Comparison of ENCODE assay signal across 8 cellular contexts in the genomic region with DNA sequence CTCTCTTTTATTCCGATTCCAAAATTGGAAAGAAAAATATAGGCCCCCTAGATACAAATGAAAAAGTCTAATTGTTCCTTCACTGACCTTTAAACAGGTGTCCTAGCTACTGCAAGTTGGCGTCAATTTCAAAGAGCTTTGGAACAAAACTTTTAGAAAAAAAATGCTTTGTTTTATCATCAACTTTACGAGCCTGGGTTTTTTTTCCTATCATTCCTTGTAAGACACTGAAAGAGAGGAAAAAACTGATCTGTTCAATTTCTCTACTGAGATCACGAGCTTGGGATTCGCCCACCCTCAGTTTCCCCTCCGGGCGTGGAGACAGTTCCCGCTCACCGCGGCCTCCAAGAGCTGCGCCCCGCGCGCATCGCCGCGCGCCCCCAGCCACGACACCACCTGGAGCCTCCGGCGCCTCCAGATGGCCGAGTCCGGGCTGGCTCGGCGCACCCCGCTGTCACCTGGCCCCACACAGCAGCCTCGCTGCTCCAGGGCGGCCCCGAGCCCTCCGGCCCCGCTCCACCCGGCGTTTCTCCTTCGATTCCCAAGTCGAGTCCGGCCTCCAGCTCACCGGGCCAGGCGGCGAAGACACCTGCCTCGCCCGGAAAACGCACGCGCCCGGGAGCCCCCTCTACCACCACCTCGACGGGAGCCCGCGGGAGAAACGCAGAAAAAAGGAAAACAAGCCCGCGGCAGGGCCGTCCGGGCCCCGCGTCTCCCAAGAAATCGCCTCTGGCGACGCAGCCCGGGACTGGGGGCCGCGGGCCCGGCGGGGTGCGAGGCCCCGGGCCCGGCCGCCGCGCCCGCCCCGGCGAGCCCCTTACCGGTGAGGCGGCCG. TPM values are rescaled to one million over a fixed set of nuclear protein-coding genes. Genes with fewer than 3 reads are reported as not detected.
DNase-seq lines count a peak whose midpoint lies in the region; ATAC-seq and TF ChIP-seq lines count a peak whose summit lies in the region.

No MANE protein-coding gene starts in this region.

- peak; percentile 12 for ATAC-seq in HG02973 (IDR thresholded peaks at IDR 0.05; ENCODE audit: unreplicated experiment)
- ATAC-seq in T-helper 17 cell = peak; percentile 24

- peaks cover 25% of the 10 kb centered on the region for H3K27me3 Mint-ChIP-seq in T-helper 17 cell

- H3K27ac ChIP-seq in effector memory CD4-positive, alpha-beta T cell (ENCODE audit: insufficient read depth, low read length, poor library complexity, severe bottlenecking) = no peak overlapping the region
- H3K27ac ChIP-seq in mesodermal cell (ENCODE audit: low read depth, low read length, severe bottlenecking) (no peak overlapping the region), thyroid gland (peak overlapping the region in 2 of 3 donors; percentile 62 to 83)

- intact Hi-C loops in thyroid gland (cut with DNase I) = loop anchor here (5.0 to 10.0 kb wide), 2 partner anchors 104 to 138 kb away; a partner anchor contains a TSS

- no peaks in the 10 kb centered on the region for H3K27me3 ChIP-seq in effector memory CD4-positive, alpha-beta T cell (replicated peaks; ENCODE audit: control insufficient read depth, insufficient read depth, low read length, poor library complexity, severe bottlenecking)
- H3K27me3 ChIP-seq in thyroid gland = no peaks in the 10 kb centered on the region

- H3K27ac Mint-ChIP-seq in T-helper 17 cell = peak overlapping the region; percentile 14

- TF ChIP-seq CTCF in GM12864 (IDR thresholded peaks at IDR 0.05; ENCODE audit: low read depth, low read length, missing control alignments) = no peak
- no peak for TF ChIP-seq CTCF in thyroid gland (IDR thresholded peaks at IDR 0.05)

- H3K4me3 ChIP-seq in GM12864 (ENCODE audit: low read depth, low read length) (peak overlapping the region; percentile 62), mesodermal cell (ENCODE audit: extremely low read depth, insufficient read depth, low read length, poor library complexity, severe bottlenecking) (peak overlapping the region; percentile 50), thyroid gland (replicated peaks in 1 of 3) (peak overlapping the region in 2 of 3 donors; percentile 35 to 75)
- peak overlapping the region; percentile 67 for H3K4me3 ChIP-seq in effector memory CD4-positive, alpha-beta T cell (ENCODE audit: insufficient read depth, low read depth, low read length, poor library complexity, severe bottlenecking)

- H3K36me3 Mint-ChIP-seq in T-helper 17 cell (ENCODE audit: low read depth) = no peaks in the 10 kb centered on the region

- no peak for TF ChIP-seq POLR2A in thyroid gland (IDR thresholded peaks at IDR 0.05)

- WGBS in mesodermal cell (ENCODE audit: insufficient coverage in 2 of 2), 2 experiments = 2 to 4% methylated on average over 48 to 56 of the region's 76 CpGs
- WGBS in thyroid gland, 2 donors = 5 to 6% methylated on average over 28 to 33 of the region's 76 CpGs

- H3K4me3 Mint-ChIP-seq in T-helper 17 cell = peak overlapping the region; percentile 75

- H3K36me3 ChIP-seq in effector memory CD4-positive, alpha-beta T cell (ENCODE audit: control insufficient read depth, insufficient read depth, low read length) = no peaks in the 10 kb centered on the region
- H3K36me3 ChIP-seq in mesodermal cell (ENCODE audit: control insufficient read depth, insufficient read depth, low read length) = no peaks in the 10 kb centered on the region
- no peaks in the 10 kb centered on the region for H3K36me3 ChIP-seq in thyroid gland

- peaks cover 24% of the 10 kb centered on the region for H3K4me1 Mint-ChIP-seq in T-helper 17 cell

- H3K4me1 ChIP-seq in effector memory CD4-positive, alpha-beta T cell (ENCODE audit: control insufficient read depth, insufficient read depth, low read length, poor library complexity, severe bottlenecking) = peaks cover 14% of the 10 kb centered on the region
- H3K4me1 ChIP-seq in mesodermal cell (ENCODE audit: control insufficient read depth, insufficient read depth, low read length, poor library complexity, severe bottlenecking) (peaks cover 4% of the 10 kb centered on the region), thyroid gland (peaks cover 12 to 30% of the 10 kb centered on the region in 2 donors)

- H3K9me3 ChIP-seq in T-helper 17 cell (ENCODE audit: control insufficient read depth, low read length, poor library complexity, severe bottlenecking) = no peaks in the 10 kb centered on the region
- no peaks in the 10 kb centered on the region for H3K9me3 ChIP-seq in effector memory CD4-positive, alpha-beta T cell (ENCODE audit: control insufficient read depth, low read length)
- H3K9me3 ChIP-seq in mesodermal cell (ENCODE audit: control insufficient read depth, low read length) = no peaks in the 10 kb centered on the region
- no peaks in the 10 kb centered on the region for H3K9me3 ChIP-seq in thyroid gland

- no peak for DNase-seq in GM12864 (ENCODE audit: low read depth)
- DNase-seq in T-helper 17 cell = no peak
- no peak for DNase-seq in effector memory CD4-positive, alpha-beta T cell
- DNase-seq in thyroid gland = peak; percentile 53 to 54
- no peak for DNase-seq in T-helper 9 cell
- no peak for DNase-seq in kidney glomerular epithelial cell (lab: John Stamatoyannopoulos, UW)

RNA-seq across cellular contexts. Expression of a gene that starts 0.7 kb away (rescaled TPM):
- total RNA-seq in T-helper 17 cell (1 to 10 TPM in 1 of 2 donors, under 1 TPM in 1; 0.39 to 1.9 TPM), thyroid gland (10 to 100 TPM; 16.4 to 36.8 (median 27.1) TPM)
- 3.5 TPM for polyA plus RNA-seq in mesodermal cell (2013, experiment 1 of 2)
- 3.1 TPM for polyA plus RNA-seq in mesodermal cell (2013, experiment 2 of 2)

Comparison
In these comparisons a context has a peak if more than half of its experiments do, and no peak if none do; other contexts are left out.
1. DNase-seq: peak in thyroid gland (2 of 2); none in GM12864 (single experiment), T-helper 17 cell (0 of 3), effector memory CD4-positive, alpha-beta T cell (0 of 3), T-helper 9 cell (single experiment) and kidney glomerular epithelial cell (single experiment).
2. H3K27ac ChIP-seq: peak in thyroid gland (2 of 3); none in effector memory CD4-positive, alpha-beta T cell (single experiment) and mesodermal cell (single experiment).
3. RNA of a gene that starts 0.7 kb away (total RNA-seq): 16.4 to 36.8 TPM in thyroid gland; 0.39 to 1.9 TPM in T-helper 17 cell; every median in the first group is over 4 times any median in the second.
4. Peak in every context shown above with its lines, with median percentiles within 50 percentile points of each other: H3K4me3 ChIP-seq.